12 cellular contexts compared by ENCODE assay signal in the genomic region with DNA sequence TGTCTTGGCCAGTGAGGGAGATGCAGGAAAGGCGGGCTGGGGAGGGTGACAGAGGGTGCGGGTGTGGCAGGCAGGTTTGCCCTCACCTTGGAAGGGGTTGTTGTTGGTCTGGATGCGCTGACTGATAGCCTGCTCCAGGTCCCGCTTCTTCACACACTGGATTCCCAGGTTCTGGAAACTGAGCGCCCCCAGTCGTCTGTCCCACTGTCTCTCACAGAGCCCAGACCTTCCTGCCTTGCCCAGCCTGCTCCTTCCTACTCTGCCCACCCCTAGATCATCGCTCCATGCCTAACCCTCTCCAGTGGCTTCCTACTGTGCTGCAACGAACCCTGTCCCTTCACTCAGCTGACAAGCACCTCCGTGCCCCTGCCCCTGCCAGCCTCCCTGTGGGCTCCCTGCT. TPM values are rescaled to one million over a fixed set of nuclear protein-coding genes. Genes with fewer than 3 reads are reported as not detected.
DNase-seq lines count a peak whose midpoint lies in the region; ATAC-seq lines count a peak whose summit lies in the region.
"Had no signal": no experiment of that assay in that cellular context is flagged by ENCODE, and none has a peak within 500 bp of the region (broad histone marks: within the 10 kb centered on the region; RNA-seq: fewer than 3 reads in every experiment).

No MANE protein-coding gene starts in this region.

- intact Hi-C loops in posterior vena cava (cut with DNase I): no loop called here

- H3K27ac Mint-ChIP-seq in activated T-cell treated with anti-CD3 and anti-CD28 coated beads, Interleukin-2, amount 50 U/mL, for 24 hours: peak overlapping the region; percentile 87
- peak overlapping the region; percentile 63 for H3K27ac Mint-ChIP-seq in activated naive CD8-positive, alpha-beta T cell treated with anti-CD3 and anti-CD28 coated beads, Interleukin-2, amount 50 U/mL, for 24 hours

- peaks cover 73% of the 10 kb centered on the region for H3K36me3 Mint-ChIP-seq in activated T-cell treated with anti-CD3 and anti-CD28 coated beads, Interleukin-2, amount 50 U/mL, for 24 hours (ENCODE audit: low read depth)
- peaks cover 50% of the 10 kb centered on the region for H3K36me3 Mint-ChIP-seq in activated naive CD8-positive, alpha-beta T cell treated with anti-CD3 and anti-CD28 coated beads, Interleukin-2, amount 50 U/mL, for 24 hours (ENCODE audit: low read depth)

- no peaks in the 10 kb centered on the region for H3K27me3 Mint-ChIP-seq in activated T-cell treated with anti-CD3 and anti-CD28 coated beads, Interleukin-2, amount 50 U/mL, for 24 hours
- H3K27me3 Mint-ChIP-seq in activated naive CD8-positive, alpha-beta T cell treated with anti-CD3 and anti-CD28 coated beads, Interleukin-2, amount 50 U/mL, for 24 hours: no peaks in the 10 kb centered on the region

- H3K4me1 Mint-ChIP-seq in activated T-cell treated with anti-CD3 and anti-CD28 coated beads, Interleukin-2, amount 50 U/mL, for 24 hours (ENCODE audit: low read depth): peaks cover 67% of the 10 kb centered on the region
- peaks cover 44% of the 10 kb centered on the region for H3K4me1 Mint-ChIP-seq in activated naive CD8-positive, alpha-beta T cell treated with anti-CD3 and anti-CD28 coated beads, Interleukin-2, amount 50 U/mL, for 24 hours

- H3K4me3 Mint-ChIP-seq in activated T-cell treated with anti-CD3 and anti-CD28 coated beads, Interleukin-2, amount 50 U/mL, for 24 hours: peak overlapping the region; percentile 10
- H3K4me3 Mint-ChIP-seq in activated naive CD8-positive, alpha-beta T cell treated with anti-CD3 and anti-CD28 coated beads, Interleukin-2, amount 50 U/mL, for 24 hours: no peak overlapping the region

- no peak for DNase-seq in activated T-cell treated with anti-CD3 and anti-CD28 coated beads, Interleukin-2, amount 50 U/mL, for 24 hours
- no peak for DNase-seq in activated T-cell treated with anti-CD3 and anti-CD28 coated beads, Interleukin-2, amount 50 U/mL, for 48 hours
- DNase-seq in activated naive CD8-positive, alpha-beta T cell treated with anti-CD3 and anti-CD28 coated beads, Interleukin-2, amount 50 U/mL, for 24 hours: no peak
- DNase-seq in posterior vena cava (ENCODE audit: low spot score): peak; percentile 58
- no peak for DNase-seq in NCI-H128 (lab: John Stamatoyannopoulos, UW; ENCODE audit: unreplicated experiment)
- DNase-seq: activated effector memory CD4-positive, alpha-beta T cell treated with Interleukin-2 at 50 U/mL for 16 hours; cerebellar nuclear complex; Karpas-422; NCI-H187; SIG-M5 had no signal

- no peak for ATAC-seq in activated naive CD8-positive, alpha-beta T cell treated with anti-CD3 and anti-CD28 coated beads, Interleukin-2, amount 50 U/mL, for 24 hours
- ATAC-seq in HG02938 (IDR thresholded peaks at IDR 0.05; ENCODE audit: unreplicated experiment): no peak
- ATAC-seq: esophagus mucosa had no signal

- no peaks in the 10 kb centered on the region for H3K9me3 Mint-ChIP-seq in activated T-cell treated with anti-CD3 and anti-CD28 coated beads, Interleukin-2, amount 50 U/mL, for 24 hours
- no peaks in the 10 kb centered on the region for H3K9me3 Mint-ChIP-seq in activated naive CD8-positive, alpha-beta T cell treated with anti-CD3 and anti-CD28 coated beads, Interleukin-2, amount 50 U/mL, for 24 hours

RNA-seq across cellular contexts. Expression of gene RELA, which starts 2.7 kb away (rescaled TPM):
- total RNA-seq in posterior vena cava: 10 to 100 TPM; 57.6 to 80.8 TPM

RNA-seq across cellular contexts. Expression of gene SIPA1, which starts 22.1 kb away (rescaled TPM):
- 10 to 100 TPM; 62.9 to 64.2 TPM for total RNA-seq in posterior vena cava

RNA-seq across cellular contexts. Expression of gene PCNX3, which starts 44.5 kb away (rescaled TPM):
- total RNA-seq in posterior vena cava: 10 to 100 TPM; 21.3 to 22.6 TPM

RNA-seq across cellular contexts. Expression of gene MAP3K11, which starts 46.0 kb away (rescaled TPM):
- total RNA-seq in posterior vena cava: 10 to 100 TPM; 39.1 to 46.3 TPM

RNA-seq across cellular contexts. Expression of gene KAT5, which starts 52.0 kb away (rescaled TPM):
- 10 to 100 TPM; 62.3 to 65.0 TPM for total RNA-seq in posterior vena cava
